In the genomic region with DNA sequence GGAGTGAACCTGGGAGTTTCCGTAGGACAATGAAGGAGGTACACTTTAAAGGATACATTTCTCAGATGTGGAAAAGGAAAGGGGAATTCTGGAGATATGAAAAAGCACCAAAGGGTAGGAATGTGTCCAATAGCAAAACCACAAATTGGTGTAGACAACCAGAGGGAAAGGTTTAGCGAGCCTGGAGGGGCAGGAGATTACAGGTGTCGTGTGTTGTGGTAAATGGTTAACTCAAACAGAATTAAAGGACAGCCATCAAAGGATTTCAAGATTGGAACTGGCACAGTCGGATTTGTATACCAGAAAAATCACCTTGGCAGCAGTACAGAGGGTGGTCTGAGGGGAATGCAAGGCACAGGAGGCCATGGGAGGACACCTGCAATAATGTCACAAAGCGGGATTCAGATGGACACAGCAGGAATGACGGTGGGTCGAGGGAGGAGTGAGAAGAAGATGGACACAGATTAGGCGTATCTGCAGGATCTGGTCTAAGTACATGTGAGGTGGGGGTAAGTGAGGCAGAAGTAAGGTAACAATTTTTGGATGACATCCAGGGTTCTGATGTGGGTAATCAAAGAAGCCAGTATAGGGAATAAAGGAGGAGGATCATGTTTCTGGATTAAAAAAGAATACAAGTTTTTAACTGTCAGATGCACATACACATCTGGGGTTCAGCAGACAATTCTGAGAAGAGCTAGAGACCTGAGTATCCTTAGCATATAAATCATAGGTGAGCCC, we compare ENCODE assay signal across 20 cellular contexts.
"Had no signal": no experiment of that assay in that cellular context is flagged by ENCODE, and none has a peak within 500 bp of the region (broad histone marks: within the 10 kb centered on the region; RNA-seq: fewer than 3 reads in every experiment).

No MANE protein-coding gene starts in this region.

- H3K4me3 ChIP-seq: adrenal gland, dorsolateral prefrontal cortex, gastrocnemius medialis, heart right ventricle, left lung, psoas muscle, SK-N-MC, spleen, testis, upper lobe of right lung had no signal

- H3K36me3 ChIP-seq: adrenal gland, gastrocnemius medialis, heart right ventricle, left lung, upper lobe of right lung had no signal

- H3K4me1 ChIP-seq: adrenal gland, left lung, testis, upper lobe of right lung had no signal

- H3K4me3 Mint-ChIP-seq: activated CD4-positive, alpha-beta memory T cell treated with anti-CD3 and anti-CD28 coated beads, Interleukin-2, amount 10 ng/mL, durations not matched to agents 7 days and 5 days; nephron progenitor cell; stimulated activated naive CD8-positive, alpha-beta T cell treated with anti-CD3 and anti-CD28 coated beads, Interleukin-15, amount 100 ng/mL, for 72 hours had no signal

- H3K9me3 ChIP-seq: adrenal gland, gastrocnemius medialis, heart right ventricle, left lung, psoas muscle, spleen, testis, upper lobe of right lung had no signal

- H3K9me3 Mint-ChIP-seq: nephron progenitor cell had no signal

- DNase-seq: activated CD4-positive, alpha-beta memory T cell treated with anti-CD3 and anti-CD28 coated beads, Interleukin-2, amount 10 ng/mL, durations not matched to agents 7 days and 5 days; activated CD8-positive, alpha-beta memory T cell treated with anti-CD3 and anti-CD28 coated beads, Interleukin-2, amount 50 U/mL, for 4 hours; activated naive CD4-positive, alpha-beta T cell; adrenal gland; dorsolateral prefrontal cortex; erythroblast; gastrocnemius medialis; heart right ventricle; left lung; mammary epithelial cell; nephron progenitor cell; psoas muscle; spleen; stimulated activated naive CD8-positive, alpha-beta T cell treated with anti-CD3 and anti-CD28 coated beads, Interleukin-15, amount 100 ng/mL, for 72 hours; T-helper 1 cell; T1000; testis; upper lobe of right lung had no signal

- H3K27me3 Mint-ChIP-seq: activated CD4-positive, alpha-beta memory T cell treated with anti-CD3 and anti-CD28 coated beads, Interleukin-2, amount 10 ng/mL, durations not matched to agents 7 days and 5 days; stimulated activated naive CD8-positive, alpha-beta T cell treated with anti-CD3 and anti-CD28 coated beads, Interleukin-15, amount 100 ng/mL, for 72 hours had no signal

- H3K27ac Mint-ChIP-seq: activated CD4-positive, alpha-beta memory T cell treated with anti-CD3 and anti-CD28 coated beads, Interleukin-2, amount 10 ng/mL, durations not matched to agents 7 days and 5 days; nephron progenitor cell had no signal

- H3K27me3 ChIP-seq: adrenal gland, dorsolateral prefrontal cortex, gastrocnemius medialis, heart right ventricle, left lung, spleen, testis, upper lobe of right lung had no signal

- ATAC-seq: gastrocnemius medialis; heart right ventricle; left lung; psoas muscle; sciatic nerve; stimulated activated naive CD8-positive, alpha-beta T cell treated with anti-CD3 and anti-CD28 coated beads, Interleukin-15, amount 100 ng/mL, for 72 hours; upper lobe of right lung had no signal

- H3K27ac ChIP-seq: adrenal gland, dorsolateral prefrontal cortex, gastrocnemius medialis, heart right ventricle, left lung, psoas muscle, SK-N-MC, spleen, testis, upper lobe of right lung had no signal
